In genomic region chr1:46315669-46316403, GRCh38 we compare ENCODE assay signal across 2 cellular contexts.
TF ChIP-seq lines count a peak whose summit lies in the region.

No MANE protein-coding gene starts in this region.

TF ChIP-seq in GM12891, 5 proteins besides CTCF, POLR2A, EP300 and RAD21 (continued from another document):
- no peak for TF ChIP-seq POLR2AphosphoS5 (IDR thresholded peaks at IDR 0.05; ENCODE audit: low read depth, low read length)
- no peak for TF ChIP-seq TAF1 (IDR thresholded peaks at IDR 0.05; ENCODE audit: low read depth, low read length)
- TF ChIP-seq PAX5 (IDR thresholded peaks at IDR 0.05; ENCODE audit: insufficient read depth, low read length, severe bottlenecking), result no peak

TF ChIP-seq in WTC11, 78 proteins besides CTCF, POLR2A, EP300 and RAD21 (continued from another document):
- no peak for TF ChIP-seq KAT7 (CRISPR knock-in tag; IDR thresholded peaks at IDR 0.05; ENCODE audit: borderline replicate concordance)
- no peak for TF ChIP-seq NR3C1 (CRISPR knock-in tag; conservative IDR thresholded peaks at IDR 0.05; ENCODE audit: low read depth)
- no peak for TF ChIP-seq SOX15 (CRISPR knock-in tag; IDR thresholded peaks at IDR 0.05)
- TF ChIP-seq, protein P1, sequence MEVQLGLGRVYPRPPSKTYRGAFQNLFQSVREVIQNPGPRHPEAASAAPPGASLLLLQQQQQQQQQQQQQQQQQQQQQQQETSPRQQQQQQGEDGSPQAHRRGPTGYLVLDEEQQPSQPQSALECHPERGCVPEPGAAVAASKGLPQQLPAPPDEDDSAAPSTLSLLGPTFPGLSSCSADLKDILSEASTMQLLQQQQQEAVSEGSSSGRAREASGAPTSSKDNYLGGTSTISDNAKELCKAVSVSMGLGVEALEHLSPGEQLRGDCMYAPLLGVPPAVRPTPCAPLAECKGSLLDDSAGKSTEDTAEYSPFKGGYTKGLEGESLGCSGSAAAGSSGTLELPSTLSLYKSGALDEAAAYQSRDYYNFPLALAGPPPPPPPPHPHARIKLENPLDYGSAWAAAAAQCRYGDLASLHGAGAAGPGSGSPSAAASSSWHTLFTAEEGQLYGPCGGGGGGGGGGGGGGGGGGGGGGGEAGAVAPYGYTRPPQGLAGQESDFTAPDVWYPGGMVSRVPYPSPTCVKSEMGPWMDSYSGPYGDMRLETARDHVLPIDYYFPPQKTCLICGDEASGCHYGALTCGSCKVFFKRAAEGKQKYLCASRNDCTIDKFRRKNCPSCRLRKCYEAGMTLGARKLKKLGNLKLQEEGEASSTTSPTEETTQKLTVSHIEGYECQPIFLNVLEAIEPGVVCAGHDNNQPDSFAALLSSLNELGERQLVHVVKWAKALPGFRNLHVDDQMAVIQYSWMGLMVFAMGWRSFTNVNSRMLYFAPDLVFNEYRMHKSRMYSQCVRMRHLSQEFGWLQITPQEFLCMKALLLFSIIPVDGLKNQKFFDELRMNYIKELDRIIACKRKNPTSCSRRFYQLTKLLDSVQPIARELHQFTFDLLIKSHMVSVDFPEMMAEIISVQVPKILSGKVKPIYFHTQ (CRISPR knock-in tag; IDR thresholded peaks at IDR 0.05), result no peak
- TF ChIP-seq, protein P2, sequence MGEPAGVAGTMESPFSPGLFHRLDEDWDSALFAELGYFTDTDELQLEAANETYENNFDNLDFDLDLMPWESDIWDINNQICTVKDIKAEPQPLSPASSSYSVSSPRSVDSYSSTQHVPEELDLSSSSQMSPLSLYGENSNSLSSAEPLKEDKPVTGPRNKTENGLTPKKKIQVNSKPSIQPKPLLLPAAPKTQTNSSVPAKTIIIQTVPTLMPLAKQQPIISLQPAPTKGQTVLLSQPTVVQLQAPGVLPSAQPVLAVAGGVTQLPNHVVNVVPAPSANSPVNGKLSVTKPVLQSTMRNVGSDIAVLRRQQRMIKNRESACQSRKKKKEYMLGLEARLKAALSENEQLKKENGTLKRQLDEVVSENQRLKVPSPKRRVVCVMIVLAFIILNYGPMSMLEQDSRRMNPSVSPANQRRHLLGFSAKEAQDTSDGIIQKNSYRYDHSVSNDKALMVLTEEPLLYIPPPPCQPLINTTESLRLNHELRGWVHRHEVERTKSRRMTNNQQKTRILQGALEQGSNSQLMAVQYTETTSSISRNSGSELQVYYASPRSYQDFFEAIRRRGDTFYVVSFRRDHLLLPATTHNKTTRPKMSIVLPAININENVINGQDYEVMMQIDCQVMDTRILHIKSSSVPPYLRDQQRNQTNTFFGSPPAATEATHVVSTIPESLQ (CRISPR knock-in tag; IDR thresholded peaks at IDR 0.05), result no peak
- no peak for TF ChIP-seq ZNF671 (CRISPR knock-in tag; IDR thresholded peaks at IDR 0.05)
- TF ChIP-seq ZNF512 (CRISPR knock-in tag; IDR thresholded peaks at IDR 0.05; ENCODE audit: borderline replicate concordance), result no peak
